In genomic region chr3:121463745-121464144, GRCh38 we compare ENCODE assay signal across 1 cellular context.
A peak's percentile ranks its signal among the peaks of the same experiment; 100 is the strongest.
TF ChIP-seq lines count a peak whose summit lies in the region.

No MANE protein-coding gene starts in this region.

TF ChIP-seq in K562, 482 proteins besides CTCF, POLR2A, EP300 and RAD21 (continued from another document):
- TF ChIP-seq, protein P1, sequence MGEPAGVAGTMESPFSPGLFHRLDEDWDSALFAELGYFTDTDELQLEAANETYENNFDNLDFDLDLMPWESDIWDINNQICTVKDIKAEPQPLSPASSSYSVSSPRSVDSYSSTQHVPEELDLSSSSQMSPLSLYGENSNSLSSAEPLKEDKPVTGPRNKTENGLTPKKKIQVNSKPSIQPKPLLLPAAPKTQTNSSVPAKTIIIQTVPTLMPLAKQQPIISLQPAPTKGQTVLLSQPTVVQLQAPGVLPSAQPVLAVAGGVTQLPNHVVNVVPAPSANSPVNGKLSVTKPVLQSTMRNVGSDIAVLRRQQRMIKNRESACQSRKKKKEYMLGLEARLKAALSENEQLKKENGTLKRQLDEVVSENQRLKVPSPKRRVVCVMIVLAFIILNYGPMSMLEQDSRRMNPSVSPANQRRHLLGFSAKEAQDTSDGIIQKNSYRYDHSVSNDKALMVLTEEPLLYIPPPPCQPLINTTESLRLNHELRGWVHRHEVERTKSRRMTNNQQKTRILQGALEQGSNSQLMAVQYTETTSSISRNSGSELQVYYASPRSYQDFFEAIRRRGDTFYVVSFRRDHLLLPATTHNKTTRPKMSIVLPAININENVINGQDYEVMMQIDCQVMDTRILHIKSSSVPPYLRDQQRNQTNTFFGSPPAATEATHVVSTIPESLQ (CRISPR knock-in tag; IDR thresholded peaks at IDR 0.05) = no peak
- TF ChIP-seq ZNF77 (CRISPR knock-in tag; IDR thresholded peaks at IDR 0.05) (no peak), OTX1 (CRISPR knock-in tag; IDR thresholded peaks at IDR 0.05) (no peak), GATAD2A (IDR thresholded peaks at IDR 0.05) (no peak), CGGBP1 (CRISPR knock-in tag; IDR thresholded peaks at IDR 0.05) (no peak), NFE2 (IDR thresholded peaks at IDR 0.05; ENCODE audit: low read depth) (peak; percentile 36; the same call in 1 of the 2 replicates), HDAC3 (IDR thresholded peaks at IDR 0.05; ENCODE audit: borderline replicate concordance, partially characterized antibody) (no peak), BRF1 (IDR thresholded peaks at IDR 0.05; ENCODE audit: borderline replicate concordance, extremely low read depth, insufficient read length) (no peak), MYBL2 (IDR thresholded peaks at IDR 0.05; ENCODE audit: low read depth) (no peak), MYBL2 (CRISPR knock-in tag; IDR thresholded peaks at IDR 0.05; ENCODE audit: borderline replicate concordance) (no peak), BDP1 (IDR thresholded peaks at IDR 0.05; ENCODE audit: insufficient read depth, insufficient read length) (no peak), ASH1L (IDR thresholded peaks at IDR 0.05; ENCODE audit: borderline replicate concordance, low read depth, partially characterized antibody) (no peak)
- TF ChIP-seq, protein P2, sequence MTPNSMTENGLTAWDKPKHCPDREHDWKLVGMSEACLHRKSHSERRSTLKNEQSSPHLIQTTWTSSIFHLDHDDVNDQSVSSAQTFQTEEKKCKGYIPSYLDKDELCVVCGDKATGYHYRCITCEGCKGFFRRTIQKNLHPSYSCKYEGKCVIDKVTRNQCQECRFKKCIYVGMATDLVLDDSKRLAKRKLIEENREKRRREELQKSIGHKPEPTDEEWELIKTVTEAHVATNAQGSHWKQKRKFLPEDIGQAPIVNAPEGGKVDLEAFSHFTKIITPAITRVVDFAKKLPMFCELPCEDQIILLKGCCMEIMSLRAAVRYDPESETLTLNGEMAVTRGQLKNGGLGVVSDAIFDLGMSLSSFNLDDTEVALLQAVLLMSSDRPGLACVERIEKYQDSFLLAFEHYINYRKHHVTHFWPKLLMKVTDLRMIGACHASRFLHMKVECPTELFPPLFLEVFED (CRISPR knock-in tag; conservative IDR thresholded peaks at IDR 0.05) = no peak
